In the genomic region with DNA sequence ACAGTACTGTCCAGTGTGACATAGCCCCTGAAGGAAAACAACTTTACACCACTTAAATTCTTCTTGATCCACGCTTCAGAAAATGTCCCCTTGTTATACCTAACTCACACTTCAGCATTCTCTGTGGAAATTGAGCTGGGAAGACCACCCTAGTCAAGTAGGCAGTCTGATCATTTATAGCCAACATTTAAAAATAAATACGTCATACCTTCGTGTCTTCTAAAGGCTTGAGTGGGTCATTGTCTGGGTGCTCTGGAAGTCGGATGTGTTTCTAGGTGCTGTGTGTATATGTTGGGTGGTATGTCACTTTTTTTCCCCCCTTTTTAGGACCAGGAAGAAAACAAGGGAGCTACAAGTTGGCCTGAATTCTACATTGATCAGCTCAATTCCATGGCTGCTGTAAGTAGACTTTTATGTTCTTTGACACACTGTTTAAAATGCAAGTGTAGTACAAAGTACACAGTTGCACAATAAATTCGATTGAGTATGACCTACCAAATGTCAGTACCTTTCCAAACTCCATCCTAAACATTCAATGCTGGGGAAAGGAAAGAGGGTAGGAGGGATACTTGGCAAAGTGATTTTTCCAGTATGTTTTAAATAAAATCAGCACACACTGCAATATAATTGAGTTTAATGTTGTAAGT, we compare ENCODE assay signal across 1 cellular context.
TF ChIP-seq lines count a peak whose summit lies in the region.

No MANE protein-coding gene starts in this region.

TF ChIP-seq in liver, 16 proteins besides CTCF, POLR2A, EP300 and RAD21 (continued from another document):
- TF ChIP-seq GABPA (IDR thresholded peaks at IDR 0.05 in 1 of 2, conservative IDR thresholded peaks at IDR 0.05 in 1 of 2), result peak in 1 of 2 donors; percentile 19
- TF ChIP-seq NR2F2 (IDR thresholded peaks at IDR 0.05), result no peak
- peak; percentile 88 for TF ChIP-seq HNF4G (IDR thresholded peaks at IDR 0.05)
- peak; percentile 98 for TF ChIP-seq HNF4A (conservative IDR thresholded peaks at IDR 0.05)
- TF ChIP-seq FOXA1 (IDR thresholded peaks at IDR 0.05), result peak; percentile 34
- peak; percentile 77 for TF ChIP-seq ZBTB33 (IDR thresholded peaks at IDR 0.05)
- no peak for TF ChIP-seq TAF1 (conservative IDR thresholded peaks at IDR 0.05)
- TF ChIP-seq, protein P1, sequence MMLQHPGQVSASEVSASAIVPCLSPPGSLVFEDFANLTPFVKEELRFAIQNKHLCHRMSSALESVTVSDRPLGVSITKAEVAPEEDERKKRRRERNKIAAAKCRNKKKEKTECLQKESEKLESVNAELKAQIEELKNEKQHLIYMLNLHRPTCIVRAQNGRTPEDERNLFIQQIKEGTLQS (IDR thresholded peaks at IDR 0.05), result peak; percentile 44
- peak; percentile 69 to 85 for TF ChIP-seq RXRA (IDR thresholded peaks at IDR 0.05)
